In the genomic region with DNA sequence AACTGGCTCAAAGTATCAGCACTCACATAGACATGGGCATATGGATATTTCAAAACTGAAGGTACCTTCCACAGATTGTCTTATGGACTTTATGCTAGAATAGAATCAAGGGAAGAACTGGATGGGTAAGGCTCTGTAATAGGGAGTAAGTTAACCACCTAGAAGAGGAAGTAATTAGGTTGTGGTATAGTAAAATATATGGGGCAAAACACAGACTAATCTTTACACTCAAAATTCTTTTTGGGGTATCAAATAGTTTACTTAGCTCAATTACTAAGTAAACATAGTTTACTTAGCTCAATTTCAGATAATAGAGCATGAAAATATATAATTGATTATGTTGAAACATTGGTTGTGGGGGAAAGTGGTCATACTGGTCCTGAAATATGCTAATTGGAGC, we compare ENCODE assay signal across 16 cellular contexts.
DNase-seq lines count a peak whose midpoint lies in the region; ATAC-seq, FAIRE-seq and TF ChIP-seq lines count a peak whose summit lies in the region.
"Had no signal": no experiment of that assay in that cellular context is flagged by ENCODE, and none has a peak within 500 bp of the region (broad histone marks: within the 10 kb centered on the region; RNA-seq: fewer than 3 reads in every experiment).

No MANE protein-coding gene starts in this region.

- DNase-seq in foreskin melanocyte (no peak), MG63 (no peak), RCC 7860 (ENCODE audit: low spot score) (no peak)
- DNase-seq in activated CD4-positive, CD25-positive, alpha-beta regulatory T cell treated with anti-CD3 and anti-CD28 coated beads, Interleukin-2, amount 50 U/mL, for 72 hours = no peak
- DNase-seq: aorta, dorsolateral prefrontal cortex, NCI-H1417, NCI-H524, pancreas had no signal

- H3K9ac ChIP-seq in Loucy (ENCODE audit: low read depth, low read length, poor library complexity, severe bottlenecking) = peak overlapping the region; percentile 2

- H3K4me3 ChIP-seq in Loucy (ENCODE audit: low read length, poor library complexity, severe bottlenecking) (peak overlapping the region; percentile 8), MG63 (no peak overlapping the region)
- H3K4me3 ChIP-seq: dorsolateral prefrontal cortex, pancreas, SK-N-MC had no signal

- FAIRE-seq in RCC 7860 (lab: Jason Lieb, UNC) = no peak
- FAIRE-seq: H1, pancreas, urothelium cell line had no signal

- no peaks in the 10 kb centered on the region for H3K9me3 ChIP-seq in Loucy (ENCODE audit: insufficient read depth, low read depth, low read length)
- no peaks in the 10 kb centered on the region for H3K9me3 ChIP-seq in MG63
- H3K9me3 ChIP-seq: pancreas had no signal

- ATAC-seq in GM18505 (IDR thresholded peaks at IDR 0.05; ENCODE audit: unreplicated experiment) (peak; percentile 42), GM19463 (IDR thresholded peaks at IDR 0.05; ENCODE audit: unreplicated experiment) (peak; percentile 51), HG02938 (IDR thresholded peaks at IDR 0.05; ENCODE audit: unreplicated experiment) (peak; percentile 50)
- ATAC-seq: pancreas had no signal

- H3K4me1 ChIP-seq in Loucy (ENCODE audit: insufficient read depth, low read length, poor library complexity, severe bottlenecking) = peaks cover 69% of the 10 kb centered on the region

- no peak for TF ChIP-seq CTCF in Loucy (conservative IDR thresholded peaks at IDR 0.05; ENCODE audit: low read length)

- H3F3A ChIP-seq in Loucy (ENCODE audit: low read depth) = no peaks in the 10 kb centered on the region

- no peak overlapping the region for H2AFZ ChIP-seq in Loucy (ENCODE audit: low read length)

- no peaks in the 10 kb centered on the region for H3K79me2 ChIP-seq in Loucy (ENCODE audit: insufficient read depth, low read length)

- no peaks in the 10 kb centered on the region for H3K9me2 ChIP-seq in Loucy (replicated peaks; ENCODE audit: low read depth, low read length)

- H3K36me3 ChIP-seq in Loucy (ENCODE audit: insufficient read depth, low read length) (no peaks in the 10 kb centered on the region), MG63 (no peaks in the 10 kb centered on the region)
- H3K36me3 ChIP-seq: pancreas had no signal

- no peak for TF ChIP-seq POLR2A in GM18505 (IDR thresholded peaks at IDR 0.05; ENCODE audit: borderline replicate concordance, extremely low read depth, insufficient read depth, insufficient read length)

- H4K20me1 ChIP-seq in Loucy (ENCODE audit: insufficient read depth, low read length, poor library complexity, severe bottlenecking) = no peaks in the 10 kb centered on the region

- peak overlapping the region; percentile 57 for H3K4me2 ChIP-seq in Loucy (ENCODE audit: low read depth, low read length, poor library complexity, severe bottlenecking)

- H3K27me3 ChIP-seq in Loucy (ENCODE audit: insufficient read depth, low read length, poor library complexity, severe bottlenecking) (no peaks in the 10 kb centered on the region), MG63 (no peaks in the 10 kb centered on the region)
- H3K27me3 ChIP-seq: dorsolateral prefrontal cortex, pancreas had no signal
